In genomic region chr19:4911786-4912672, GRCh38 we compare ENCODE assay signal across 8 cellular contexts. TPM values are rescaled to one million over a fixed set of nuclear protein-coding genes. Genes with fewer than 3 reads are reported as not detected.
A peak's percentile ranks its signal among the peaks of the same experiment; 100 is the strongest.
DNase-seq lines count a peak whose midpoint lies in the region; ATAC-seq and TF ChIP-seq lines count a peak whose summit lies in the region.

No MANE protein-coding gene starts in this region.

- peak overlapping the region; percentile 77 for H3K4me3 Mint-ChIP-seq in chondrocyte (ENCODE audit: unreplicated experiment)

- H3K27me3 Mint-ChIP-seq in chondrocyte (ENCODE audit: low read depth), result no peaks in the 10 kb centered on the region

- no peaks in the 10 kb centered on the region for H3K9me3 Mint-ChIP-seq in chondrocyte (ENCODE audit: low read depth)

- TF ChIP-seq POLR2A in NB4 (IDR thresholded peaks at IDR 0.05; ENCODE audit: extremely low read depth, insufficient read length), result no peak

- peak overlapping the region; percentile 98 for H3K27ac Mint-ChIP-seq in chondrocyte (ENCODE audit: unreplicated experiment)

- H3K4me3 ChIP-seq in GM12864 (ENCODE audit: low read depth, low read length) (peak overlapping the region; percentile 54), NB4 (ENCODE audit: low read depth, low read length) (peak overlapping the region; percentile 92)

- TF ChIP-seq CTCF in GM12864 (IDR thresholded peaks at IDR 0.05; ENCODE audit: low read depth, low read length, missing control alignments), result peak; percentile 53
- peak; percentile 11 for TF ChIP-seq CTCF in NB4 (IDR thresholded peaks at IDR 0.05; ENCODE audit: low read depth, low read length)
- TF ChIP-seq CTCF in chondrocyte (IDR thresholded peaks at IDR 0.05), result peak; percentile 91

- intact Hi-C loops in left colon (cut with DNase I, micrococcal nuclease), result loop anchor here in 1 of 2 donors (5.0 kb wide), 1 partner anchor 40 kb away; no protein-coding TSS in a partner anchor

- no peaks in the 10 kb centered on the region for H3K36me3 Mint-ChIP-seq in chondrocyte (ENCODE audit: low read depth)

- peaks cover 58% of the 10 kb centered on the region for H3K4me1 Mint-ChIP-seq in chondrocyte (ENCODE audit: low read depth)

- DNase-seq in GM12864 (ENCODE audit: low read depth), result peak; percentile 37
- DNase-seq in NB4 (ENCODE audit: low read depth), result peak; percentile 49
- peak; percentile 53 for DNase-seq in activated CD4-positive, alpha-beta T cell treated with anti-CD3 and anti-CD28 coated beads for 1 hour
- peak; percentile 97 for DNase-seq in chondrocyte (ENCODE audit: low spot score)
- peak; percentile 46 to 55 for DNase-seq in left colon
- peak; percentile 50 to 69 (median 55) for DNase-seq in stimulated activated CD4-positive, alpha-beta T cell treated with anti-CD3 and anti-CD28 coated beads, Interleukin-1b, Interleukin-23, amount 100 ng/mL, for 24 hours (ENCODE audit: low read depth in 4 of 4, low spot score in 1 of 4)
- no peak for DNase-seq in SKM-1 (lab: John Stamatoyannopoulos, UW; ENCODE audit: unreplicated experiment)

- ATAC-seq in left colon, result peak; percentile 26
- ATAC-seq in HG02798 (IDR thresholded peaks at IDR 0.05; ENCODE audit: poor library complexity, unreplicated experiment), result no peak

RNA-seq across cellular contexts. Expression of gene UHRF1, which starts 2.7 kb away (rescaled TPM):
- 15.7 to 42.5 TPM (median 17.4 TPM) in 3 replicates for total RNA-seq in chondrocyte
- 10 to 100 TPM in 1 of 2 donors, 1 to 10 TPM in 1; 4.2 to 10.0 TPM for total RNA-seq in left colon

RNA-seq across cellular contexts. Expression of gene ARRDC5, which starts 9.3 kb away (rescaled TPM):
- 0.41 TPM in 1 of 3 replicates, not detected in the others for total RNA-seq in chondrocyte
- under 1 TPM; 0.21 to 0.42 TPM for total RNA-seq in left colon

RNA-seq across cellular contexts. Expression of gene PLIN3, which starts 44.6 kb away (rescaled TPM):
- total RNA-seq in chondrocyte (91.8 to 93.2 TPM (median 93.0 TPM) in 3 replicates), left colon (100 to 1,000 TPM; 121 to 152 TPM)

RNA-seq across cellular contexts. Expression of gene KDM4B, which starts 56.9 kb away (rescaled TPM):
- total RNA-seq in chondrocyte (50.7 to 53.2 TPM (median 52.2 TPM) in 3 replicates), left colon (10 to 100 TPM; 43.9 to 46.2 TPM)

Comparison
In these comparisons a context has a peak if more than half of its experiments do, and no peak if none do; other contexts are left out.
1. CTCF ChIP-seq: peak in every context shown above with its lines; median percentile 91 in chondrocyte; 53 in GM12864; 11 in NB4.